21 cellular contexts compared by ENCODE assay signal in genomic region chr9:107735821-107736220, GRCh38.
DNase-seq lines count a peak whose midpoint lies in the region; ATAC-seq, FAIRE-seq and TF ChIP-seq lines count a peak whose summit lies in the region.
"Had no signal": no experiment of that assay in that cellular context is flagged by ENCODE, and none has a peak within 500 bp of the region (broad histone marks: within the 10 kb centered on the region; RNA-seq: fewer than 3 reads in every experiment).

No MANE protein-coding gene starts in this region.

- H3K4me3 ChIP-seq in liver (ENCODE audit: low read depth in 1 of 3, low read length in 3 of 3) = no peak overlapping the region
- no peak overlapping the region for H3K4me3 ChIP-seq in HepG2 (replicated peaks in 1 of 3; ENCODE audit: insufficient read depth in 1 of 3, low read depth in 2 of 3, low read length in 3 of 3)
- H3K4me3 ChIP-seq in neural progenitor cell = no peak overlapping the region
- H3K4me3 ChIP-seq: GM23338 had no signal

- DNase-seq in HepG2 (ENCODE audit: low spot score) = no peak
- DNase-seq in RCC 7860 (ENCODE audit: low spot score) = peak; percentile 21
- DNase-seq in kidney tubule cell (ENCODE audit: low spot score) = peak; percentile 36
- DNase-seq in renal cortical epithelial cell (ENCODE audit: low read depth) = peak; percentile 57
- no peak for DNase-seq in DMS53 treated with DMSO at 0.1 percent for 48 hours (lab: John Stamatoyannopoulos, UW; ENCODE audit: unreplicated experiment)
- DNase-seq in neural progenitor cell (ENCODE audit: low spot score) = no peak
- DNase-seq: 8988T; BE2C; C1 segment of cervical spinal cord; CD4-positive, CD25-positive, alpha-beta regulatory T cell; CD8-positive, alpha-beta memory T cell; COR-L47; DMS 273 treated with DMSO at 0.1 percent for 48 hours; DMS79; GDM1; H7 had no signal

- H3F3A ChIP-seq in neural progenitor cell (ENCODE audit: low read depth) = no peaks in the 10 kb centered on the region

- CTCF ChIA-PET in HepG2 (lab: Yijun Ruan, JAX; ENCODE audit: low intra/inter-chr PET ratio, low total read pairs) = no interaction called here

- H3K9me3 ChIP-seq in liver (ENCODE audit: control insufficient read depth in 4 of 4, low read length in 3 of 4) (no peaks in the 10 kb centered on the region), HepG2 (ENCODE audit: low read length) (no peaks in the 10 kb centered on the region), neural progenitor cell (ENCODE audit: low read depth) (no peaks in the 10 kb centered on the region)
- H3K9me3 ChIP-seq: BE2C had no signal

- peaks cover 7% of the 10 kb centered on the region for H3K27me3 Mint-ChIP-seq in neural progenitor cell (ENCODE audit: insufficient read depth, low read depth)
- H3K27me3 Mint-ChIP-seq: CD4-positive, CD25-positive, alpha-beta regulatory T cell had no signal

- H3K9ac ChIP-seq in liver (ENCODE audit: low read depth in 1 of 2, low read length in 2 of 2) (no peak overlapping the region), HepG2 (ENCODE audit: insufficient read depth, low read depth, low read length) (no peak overlapping the region), neural progenitor cell (no peak overlapping the region)
- H3K9ac ChIP-seq: KMS-11 had no signal

- H4K20me1 ChIP-seq in HepG2 (ENCODE audit: insufficient read depth, low read length) (no peaks in the 10 kb centered on the region), neural progenitor cell (ENCODE audit: low read depth) (no peaks in the 10 kb centered on the region)

- no peak overlapping the region for H3K4me3 Mint-ChIP-seq in neural progenitor cell
- H3K4me3 Mint-ChIP-seq: CD4-positive, CD25-positive, alpha-beta regulatory T cell; CD8-positive, alpha-beta memory T cell; GM23338 had no signal

- H3K27ac Mint-ChIP-seq in neural progenitor cell = no peak overlapping the region
- H3K27ac Mint-ChIP-seq: CD4-positive, CD25-positive, alpha-beta regulatory T cell; CD8-positive, alpha-beta memory T cell; GM23338 had no signal

- H3K4me1 Mint-ChIP-seq in neural progenitor cell = no peaks in the 10 kb centered on the region
- H3K4me1 Mint-ChIP-seq: CD4-positive, CD25-positive, alpha-beta regulatory T cell; CD8-positive, alpha-beta memory T cell; GM23338 had no signal

- H3K27me3 ChIP-seq in liver (ENCODE audit: control insufficient read depth in 4 of 4, insufficient read depth in 4 of 4, low read length in 3 of 4) (no peaks in the 10 kb centered on the region), HepG2 (ENCODE audit: control insufficient read depth in 1 of 2, insufficient read depth in 2 of 2, low read length in 2 of 2) (no peaks in the 10 kb centered on the region), neural progenitor cell (no peaks in the 10 kb centered on the region)
- H3K27me3 ChIP-seq: BE2C had no signal

- in situ Hi-C loops in HepG2 (cut with HindIII; ENCODE audit: extremely low pct_ligation_motif_present, low pct_unique_long_range_greater_than_20kb) = no loop called here

- no peak for TF ChIP-seq CTCF in liver (IDR thresholded peaks at IDR 0.05; ENCODE audit: low read depth, low read length, missing input control)
- TF ChIP-seq CTCF in HepG2 (CRISPR knock-in tag; IDR thresholded peaks at IDR 0.05) = no peak
- TF ChIP-seq CTCF in neural progenitor cell (IDR thresholded peaks at IDR 0.05) = no peak

- H3K27ac ChIP-seq in liver (ENCODE audit: low read depth in 1 of 2, low read length in 2 of 2) = no peak overlapping the region
- H3K27ac ChIP-seq in HepG2 (ENCODE audit: extremely low read length, insufficient read depth, low read length) = no peak overlapping the region
- H3K27ac ChIP-seq in neural progenitor cell = no peak overlapping the region
- H3K27ac ChIP-seq: KMS-11 had no signal

- H2AFZ ChIP-seq in HepG2 (ENCODE audit: low read length) (no peak overlapping the region), neural progenitor cell (replicated peaks) (no peak overlapping the region)
- H2AFZ ChIP-seq: GM23338 had no signal

- H3K36me3 ChIP-seq in liver (ENCODE audit: control insufficient read depth in 4 of 4, insufficient read depth in 3 of 4, low read depth in 1 of 4, low read length in 3 of 4) (no peaks in the 10 kb centered on the region), HepG2 (replicated peaks in 1 of 2; ENCODE audit: control insufficient read depth in 1 of 2, insufficient read depth in 2 of 2, low read length in 2 of 2) (no peaks in the 10 kb centered on the region), neural progenitor cell (no peaks in the 10 kb centered on the region)
- H3K36me3 ChIP-seq: BE2C had no signal

- no peak for TF ChIP-seq POLR2A in HepG2 (IDR thresholded peaks at IDR 0.05; ENCODE audit: insufficient read depth in 1 of 2, low read depth in 2 of 2, low read length in 2 of 2)

- no TSS peak for BruUV-seq in HepG2 (replicated peaks; lab: Mats Ljungman, UMichigan)

- POLR2A ChIA-PET in HepG2 (lab: Yijun Ruan, JAX) = no interaction called here

- WGBS in liver = 90% methylated on average over 1 of the region's 1 CpG
- 0% methylated on average over 1 of the region's 1 CpG for whole genome bisulfite sequencing in HepG2 (ENCODE audit: low lambda C conversion rate)

- TF ChIP-seq EP300 in HepG2 (IDR thresholded peaks at IDR 0.05; ENCODE audit: low read depth in 2 of 2, low read length in 2 of 2) (no peak), HepG2 (CRISPR knock-in tag; IDR thresholded peaks at IDR 0.05; ENCODE audit: borderline replicate concordance) (no peak)

- intact Hi-C loops in HepG2 (cut with micrococcal nuclease; ENCODE audit: unreplicated experiment) = no loop called here

- H3K79me2 ChIP-seq in HepG2 (ENCODE audit: insufficient read depth, low read length) = no peaks in the 10 kb centered on the region
- no peaks in the 10 kb centered on the region for H3K79me2 ChIP-seq in neural progenitor cell (ENCODE audit: low read depth)

- no peak for ATAC-seq in HepG2
- ATAC-seq in GM21717 (IDR thresholded peaks at IDR 0.05; ENCODE audit: unreplicated experiment) = no peak
- ATAC-seq: GM23338, HCT116 had no signal

- no peaks in the 10 kb centered on the region for H3K36me3 Mint-ChIP-seq in neural progenitor cell
- H3K36me3 Mint-ChIP-seq: CD4-positive, CD25-positive, alpha-beta regulatory T cell; CD8-positive, alpha-beta memory T cell had no signal

- H3K4me1 ChIP-seq in liver (ENCODE audit: control insufficient read depth in 4 of 4, insufficient read depth in 4 of 4, low read length in 3 of 4) = peaks cover 5 to 17% (median 9%) of the 10 kb centered on the region in 4 donors
- no peaks in the 10 kb centered on the region for H3K4me1 ChIP-seq in HepG2 (ENCODE audit: insufficient read depth, low read length)
- H3K4me1 ChIP-seq in neural progenitor cell = no peaks in the 10 kb centered on the region
- H3K4me1 ChIP-seq: BE2C had no signal

- FAIRE-seq in HepG2 (lab: Jason Lieb, UNC) (no peak), RCC 7860 (lab: Jason Lieb, UNC) (no peak)

- H3K4me2 ChIP-seq in HepG2 (ENCODE audit: low read depth, low read length) (no peak overlapping the region), neural progenitor cell (no peak overlapping the region)
- H3K4me2 ChIP-seq: GM23338, KMS-11 had no signal

- H3K9me3 Mint-ChIP-seq in neural progenitor cell = no peaks in the 10 kb centered on the region
- H3K9me3 Mint-ChIP-seq: GM23338 had no signal

- TF ChIP-seq RAD21 in liver (IDR thresholded peaks at IDR 0.05) (peak in 1 of 2 donors; percentile 24), HepG2 (CRISPR knock-in tag; IDR thresholded peaks at IDR 0.05) (no peak)

TF ChIP-seq in liver, 16 proteins besides CTCF, POLR2A, EP300 and RAD21 (continues in another document):
- TF ChIP-seq TAF1 (conservative IDR thresholded peaks at IDR 0.05) (no peak), MAX (IDR thresholded peaks at IDR 0.05) (no peak), HNF4A (conservative IDR thresholded peaks at IDR 0.05) (peak in 1 of 2 donors; percentile 49), RXRA (IDR thresholded peaks at IDR 0.05) (peak in 1 of 2 donors; percentile 41), NR2F2 (IDR thresholded peaks at IDR 0.05) (no peak), GABPA (IDR thresholded peaks at IDR 0.05 in 1 of 2, conservative IDR thresholded peaks at IDR 0.05 in 1 of 2) (no peak), FOXA1 (IDR thresholded peaks at IDR 0.05) (no peak), HNF4G (IDR thresholded peaks at IDR 0.05) (no peak)

TF ChIP-seq in HepG2, 621 proteins besides CTCF, POLR2A, EP300 and RAD21 (continues in another document):
- no peak for TF ChIP-seq IRX3 (CRISPR knock-in tag; IDR thresholded peaks at IDR 0.05; ENCODE audit: borderline replicate concordance, low read depth)
- TF ChIP-seq ARHGAP35 (CRISPR knock-in tag; IDR thresholded peaks at IDR 0.05; ENCODE audit: borderline replicate concordance) = no peak
- no peak for TF ChIP-seq ZNF276 (CRISPR knock-in tag; IDR thresholded peaks at IDR 0.05; ENCODE audit: low read depth)
- no peak for TF ChIP-seq REL (CRISPR knock-in tag; conservative IDR thresholded peaks at IDR 0.05)
- no peak for TF ChIP-seq ZKSCAN5 (CRISPR knock-in tag; IDR thresholded peaks at IDR 0.05)
- TF ChIP-seq XBP1 (CRISPR knock-in tag; IDR thresholded peaks at IDR 0.05) = no peak

Comparison
In these comparisons a context has a peak if more than half of its experiments do, and no peak if none do; other contexts are left out.
1. DNase-seq: peak in RCC 7860 (single experiment), kidney tubule cell (single experiment) and renal cortical epithelial cell (single experiment); none in HepG2 (single experiment), DMS53 treated with DMSO at 0.1 percent for 48 hours (single experiment) and neural progenitor cell (single experiment).